In the genomic region with DNA sequence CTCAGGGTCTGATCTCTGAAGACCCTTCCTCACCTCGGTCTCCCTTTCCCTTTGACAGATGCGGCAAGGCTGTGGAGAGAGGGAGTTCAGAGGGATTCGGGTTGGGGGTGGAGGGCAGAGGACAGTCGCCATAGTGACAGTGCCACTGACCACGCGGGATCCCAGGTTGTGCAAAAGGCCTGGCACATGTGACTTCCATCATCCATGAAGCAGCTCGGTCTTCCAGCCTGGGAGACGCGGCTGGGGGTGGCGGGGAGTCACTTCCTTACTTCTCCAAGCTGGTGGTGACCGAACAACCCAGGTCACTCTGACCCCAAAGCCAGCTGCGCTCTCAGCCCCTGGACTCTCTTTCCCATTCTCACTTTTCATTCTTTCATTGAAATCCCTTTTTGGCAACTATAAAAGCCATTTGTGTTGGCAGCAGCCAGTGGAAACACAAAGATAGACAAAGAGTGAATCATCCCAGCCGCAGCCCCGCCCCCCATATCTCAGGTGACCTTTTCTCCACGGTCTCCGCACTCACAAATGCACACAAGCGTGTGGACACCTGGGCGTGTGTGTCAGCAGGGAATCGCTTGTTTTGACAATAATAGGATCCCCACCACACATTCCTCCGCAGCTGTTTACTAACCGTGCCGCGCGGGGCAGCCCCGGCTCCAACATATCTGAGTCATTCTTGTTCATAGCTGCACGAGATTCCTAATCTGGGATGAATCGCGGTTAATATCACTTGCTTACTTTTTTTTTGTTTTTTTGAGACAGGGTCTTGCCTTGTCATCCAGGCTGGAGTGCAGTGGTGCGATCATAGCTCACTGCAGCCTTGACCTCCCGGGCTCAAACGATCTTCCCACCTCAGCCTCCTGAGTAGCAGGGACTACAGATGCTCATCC, we compare ENCODE assay signal across 1 cellular context.
TF ChIP-seq lines count a peak whose summit lies in the region.

No MANE protein-coding gene starts in this region.

TF ChIP-seq in IMR-90, 13 proteins besides CTCF, POLR2A, EP300 and RAD21:
- TF ChIP-seq CHD1 (IDR thresholded peaks at IDR 0.05; ENCODE audit: low read depth, low read length) (no peak), BHLHE40 (IDR thresholded peaks at IDR 0.05; ENCODE audit: low read depth, low read length) (peak; percentile 99), FOS (IDR thresholded peaks at IDR 0.05; ENCODE audit: low read depth, low read length) (peak; percentile 86), RFX5 (IDR thresholded peaks at IDR 0.05; ENCODE audit: low read depth, low read length) (no peak), CEBPB (IDR thresholded peaks at IDR 0.05; ENCODE audit: low read depth, low read length) (peak; percentile 65; the same call in 1 of the 2 replicates), SMC3 (IDR thresholded peaks at IDR 0.05; ENCODE audit: low read depth, low read length) (no peak), RCOR1 (IDR thresholded peaks at IDR 0.05; ENCODE audit: insufficient replicate concordance, low read length) (peak; percentile 76), MAZ (IDR thresholded peaks at IDR 0.05; ENCODE audit: borderline replicate concordance, low read depth, low read length) (peak; percentile 44), NFE2L2 (IDR thresholded peaks at IDR 0.05; ENCODE audit: low read depth, low read length) (peak; percentile 63), MXI1 (IDR thresholded peaks at IDR 0.05; ENCODE audit: borderline replicate concordance, low read depth, low read length) (peak; percentile 62; the same call in 1 of the 2 replicates), MAFK (IDR thresholded peaks at IDR 0.05; ENCODE audit: low read depth, low read length) (peak; percentile 24; the same call in 1 of the 2 replicates)
- TF ChIP-seq, protein P1, sequence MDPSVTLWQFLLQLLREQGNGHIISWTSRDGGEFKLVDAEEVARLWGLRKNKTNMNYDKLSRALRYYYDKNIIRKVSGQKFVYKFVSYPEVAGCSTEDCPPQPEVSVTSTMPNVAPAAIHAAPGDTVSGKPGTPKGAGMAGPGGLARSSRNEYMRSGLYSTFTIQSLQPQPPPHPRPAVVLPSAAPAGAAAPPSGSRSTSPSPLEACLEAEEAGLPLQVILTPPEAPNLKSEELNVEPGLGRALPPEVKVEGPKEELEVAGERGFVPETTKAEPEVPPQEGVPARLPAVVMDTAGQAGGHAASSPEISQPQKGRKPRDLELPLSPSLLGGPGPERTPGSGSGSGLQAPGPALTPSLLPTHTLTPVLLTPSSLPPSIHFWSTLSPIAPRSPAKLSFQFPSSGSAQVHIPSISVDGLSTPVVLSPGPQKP (IDR thresholded peaks at IDR 0.05; ENCODE audit: borderline replicate concordance, low read depth, low read length), result no peak
- TF ChIP-seq, protein P2, sequence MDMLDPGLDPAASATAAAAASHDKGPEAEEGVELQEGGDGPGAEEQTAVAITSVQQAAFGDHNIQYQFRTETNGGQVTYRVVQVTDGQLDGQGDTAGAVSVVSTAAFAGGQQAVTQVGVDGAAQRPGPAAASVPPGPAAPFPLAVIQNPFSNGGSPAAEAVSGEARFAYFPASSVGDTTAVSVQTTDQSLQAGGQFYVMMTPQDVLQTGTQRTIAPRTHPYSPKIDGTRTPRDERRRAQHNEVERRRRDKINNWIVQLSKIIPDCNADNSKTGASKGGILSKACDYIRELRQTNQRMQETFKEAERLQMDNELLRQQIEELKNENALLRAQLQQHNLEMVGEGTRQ (IDR thresholded peaks at IDR 0.05; ENCODE audit: low read depth, low read length), result peak; percentile 70
